ENCODE assay signal across 14 cellular contexts in genomic region chr11:69274531-69275016, GRCh38. TPM values are rescaled to one million over a fixed set of nuclear protein-coding genes. Genes with fewer than 3 reads are reported as not detected.
DNase-seq lines count a peak whose midpoint lies in the region; ATAC-seq, FAIRE-seq and TF ChIP-seq lines count a peak whose summit lies in the region.
"Had no signal": no experiment of that assay in that cellular context is flagged by ENCODE, and none has a peak within 500 bp of the region (broad histone marks: within the 10 kb centered on the region; RNA-seq: fewer than 3 reads in every experiment).

No MANE protein-coding gene starts in this region.

- no peaks in the 10 kb centered on the region for H3K36me3 ChIP-seq in bronchial epithelial cell (ENCODE audit: control insufficient read depth, insufficient read depth, low read length)
- H3K36me3 ChIP-seq in lower lobe of right lung, result no peaks in the 10 kb centered on the region
- H3K36me3 ChIP-seq in upper lobe of right lung, result no peaks in the 10 kb centered on the region
- H3K36me3 ChIP-seq: cardiac muscle cell had no signal

- H3K27ac ChIP-seq in lower lobe of right lung (peak overlapping the region; percentile 53), upper lobe of right lung (peak overlapping the region; percentile 72)
- H3K27ac ChIP-seq: cardiac muscle cell had no signal

- no peaks in the 10 kb centered on the region for H3K9me3 Mint-ChIP-seq in activated naive CD8-positive, alpha-beta T cell treated with anti-CD3 and anti-CD28 coated beads, Interleukin-2, amount 50 U/mL, for 24 hours
- H3K9me3 Mint-ChIP-seq: activated naive CD4-positive, alpha-beta T cell treated with anti-CD3 and anti-CD28 coated beads, Interleukin-2, amount 10 ng/mL, durations not matched to agents 7 days and 5 days had no signal

- peak; percentile 97 for FAIRE-seq in bronchial epithelial cell (lab: Jason Lieb, UNC)

- H3K27me3 Mint-ChIP-seq in activated naive CD8-positive, alpha-beta T cell treated with anti-CD3 and anti-CD28 coated beads, Interleukin-2, amount 50 U/mL, for 24 hours, result peaks cover 4% of the 10 kb centered on the region

- ATAC-seq in lower lobe of right lung, result peak; percentile 92 to 94
- peak; percentile 92 for ATAC-seq in upper lobe of right lung
- ATAC-seq in activated naive CD8-positive, alpha-beta T cell treated with anti-CD3 and anti-CD28 coated beads, Interleukin-2, amount 50 U/mL, for 24 hours, result no peak

- DNase-seq in SIG-M5 treated with dmso at 0.1 percent for 504 hours (lab: John Stamatoyannopoulos, UW; ENCODE audit: unreplicated experiment) (peak; percentile 43), SIG-M5 (lab: John Stamatoyannopoulos, UW) (no peak), bronchial epithelial cell (ENCODE audit: low read depth) (peak; percentile 97), lower lobe of right lung (peak; percentile 91), upper lobe of right lung (peak; percentile 93), middle frontal gyrus (ENCODE audit: extremely low spot score, low spot score) (no peak)
- no peak for DNase-seq in activated naive CD8-positive, alpha-beta T cell treated with anti-CD3 and anti-CD28 coated beads, Interleukin-2, amount 50 U/mL, for 24 hours
- no peak for DNase-seq in activated CD8-positive, alpha-beta memory T cell treated with anti-CD3 and anti-CD28 coated beads, Interleukin-2, amount 50 U/mL, for 48 hours
- DNase-seq: activated CD4-positive, CD25-positive, alpha-beta regulatory T cell; activated naive CD4-positive, alpha-beta T cell treated with anti-CD3 and anti-CD28 coated beads, Interleukin-2, amount 10 ng/mL, durations not matched to agents 7 days and 5 days; H7; left cardiac atrium; NCI-H2081 treated with DMSO at 0.1 percent for 48 hours had no signal

- peaks cover 1% of the 10 kb centered on the region for H3K27me3 ChIP-seq in bronchial epithelial cell (ENCODE audit: control insufficient read depth, insufficient read depth, low read length)
- no peaks in the 10 kb centered on the region for H3K27me3 ChIP-seq in lower lobe of right lung (ENCODE audit: low read depth)
- no peaks in the 10 kb centered on the region for H3K27me3 ChIP-seq in upper lobe of right lung
- H3K27me3 ChIP-seq: cardiac muscle cell had no signal

- no peaks in the 10 kb centered on the region for H3K9me3 ChIP-seq in lower lobe of right lung
- H3K9me3 ChIP-seq in upper lobe of right lung, result no peaks in the 10 kb centered on the region

- no peak for TF ChIP-seq CTCF in bronchial epithelial cell (IDR thresholded peaks at IDR 0.05; ENCODE audit: insufficient read depth, low read length, severe bottlenecking)
- no peak for TF ChIP-seq CTCF in lower lobe of right lung (IDR thresholded peaks at IDR 0.05)
- TF ChIP-seq CTCF in upper lobe of right lung (IDR thresholded peaks at IDR 0.05), result no peak

- no peak overlapping the region for H3K27ac Mint-ChIP-seq in activated naive CD8-positive, alpha-beta T cell treated with anti-CD3 and anti-CD28 coated beads, Interleukin-2, amount 50 U/mL, for 24 hours
- H3K27ac Mint-ChIP-seq: activated naive CD4-positive, alpha-beta T cell treated with anti-CD3 and anti-CD28 coated beads, Interleukin-2, amount 10 ng/mL, durations not matched to agents 7 days and 5 days had no signal

- intact Hi-C loops in lower lobe of right lung (cut with DNase I) (no loop called here), upper lobe of right lung (cut with DNase I) (no loop called here)

- H3K4me1 ChIP-seq in lower lobe of right lung (peaks cover 29% of the 10 kb centered on the region), upper lobe of right lung (peaks cover 14% of the 10 kb centered on the region)

- no peaks in the 10 kb centered on the region for H3K4me1 Mint-ChIP-seq in activated naive CD8-positive, alpha-beta T cell treated with anti-CD3 and anti-CD28 coated beads, Interleukin-2, amount 50 U/mL, for 24 hours
- H3K4me1 Mint-ChIP-seq: activated naive CD4-positive, alpha-beta T cell treated with anti-CD3 and anti-CD28 coated beads, Interleukin-2, amount 10 ng/mL, durations not matched to agents 7 days and 5 days had no signal

- no peaks in the 10 kb centered on the region for H3K36me3 Mint-ChIP-seq in activated naive CD8-positive, alpha-beta T cell treated with anti-CD3 and anti-CD28 coated beads, Interleukin-2, amount 50 U/mL, for 24 hours (ENCODE audit: low read depth)
- H3K36me3 Mint-ChIP-seq: activated naive CD4-positive, alpha-beta T cell treated with anti-CD3 and anti-CD28 coated beads, Interleukin-2, amount 10 ng/mL, durations not matched to agents 7 days and 5 days had no signal

- no peak overlapping the region for H3K4me3 ChIP-seq in bronchial epithelial cell (ENCODE audit: low read depth, low read length)
- no peak overlapping the region for H3K4me3 ChIP-seq in lower lobe of right lung
- H3K4me3 ChIP-seq in upper lobe of right lung, result no peak overlapping the region
- H3K4me3 ChIP-seq: cardiac muscle cell had no signal

- no peak overlapping the region for H3K4me3 Mint-ChIP-seq in activated naive CD8-positive, alpha-beta T cell treated with anti-CD3 and anti-CD28 coated beads, Interleukin-2, amount 50 U/mL, for 24 hours
- H3K4me3 Mint-ChIP-seq: activated naive CD4-positive, alpha-beta T cell treated with anti-CD3 and anti-CD28 coated beads, Interleukin-2, amount 10 ng/mL, durations not matched to agents 7 days and 5 days had no signal

RNA-seq across cellular contexts. Expression of gene MYEOV, which starts 19.4 kb away (rescaled TPM):
- total RNA-seq in bronchial epithelial cell (0.26 and 0.38 TPM in 2 replicates), lower lobe of right lung (1.2 TPM), upper lobe of right lung (0.23 TPM)

Comparison
In these comparisons a context has a peak if more than half of its experiments do, and no peak if none do; other contexts are left out.
1. DNase-seq: peak in SIG-M5 treated with dmso at 0.1 percent for 504 hours (single experiment), bronchial epithelial cell (single experiment), lower lobe of right lung (single experiment) and upper lobe of right lung (single experiment); none in SIG-M5 (single experiment), middle frontal gyrus (single experiment), activated naive CD8-positive, alpha-beta T cell treated with anti-CD3 and anti-CD28 coated beads, Interleukin-2, amount 50 U/mL, for 24 hours (single experiment) and activated CD8-positive, alpha-beta memory T cell treated with anti-CD3 and anti-CD28 coated beads, Interleukin-2, amount 50 U/mL, for 48 hours (single experiment).